ENCODE assay signal across 18 cellular contexts in genomic region chr1:210099921-210100320, GRCh38.
"Had no signal": no experiment of that assay in that cellular context is flagged by ENCODE, and none has a peak within 500 bp of the region (broad histone marks: within the 10 kb centered on the region; RNA-seq: fewer than 3 reads in every experiment).

No MANE protein-coding gene starts in this region.

- H3K27me3 ChIP-seq: brain microvascular endothelial cell, testis, upper lobe of right lung had no signal

- H3K36me3 ChIP-seq: brain microvascular endothelial cell, heart left ventricle, left ventricle myocardium inferior, upper lobe of right lung had no signal

- H3K27ac ChIP-seq: brain microvascular endothelial cell, heart left ventricle, left ventricle myocardium inferior, testis, upper lobe of right lung had no signal

- H3K36me3 Mint-ChIP-seq: activated CD8-positive, alpha-beta memory T cell treated with anti-CD3 and anti-CD28 coated beads, Interleukin-2, amount 10 ng/mL, durations not matched to agents 7 days and 5 days; activated naive CD4-positive, alpha-beta T cell treated with anti-CD3 and anti-CD28 coated beads, Interleukin-2, amount 50 U/mL, for 72 hours had no signal

- H3K4me1 Mint-ChIP-seq: activated CD8-positive, alpha-beta memory T cell treated with anti-CD3 and anti-CD28 coated beads, Interleukin-2, amount 10 ng/mL, durations not matched to agents 7 days and 5 days; nephron progenitor cell; stimulated activated naive CD8-positive, alpha-beta T cell treated with anti-CD3 and anti-CD28 coated beads, Interleukin-15, amount 100 ng/mL, for 72 hours had no signal

- DNase-seq: activated CD4-positive, alpha-beta T cell treated with anti-CD3 and anti-CD28 coated beads for 1 hour; activated CD4-positive, alpha-beta T cell treated with anti-CD3 and anti-CD28 coated beads, Interleukin-2, amount 50 U/mL, for 48 hours; activated CD8-positive, alpha-beta memory T cell treated with anti-CD3 and anti-CD28 coated beads, Interleukin-2, amount 10 ng/mL, durations not matched to agents 7 days and 5 days; activated effector memory CD4-positive, alpha-beta T cell treated with anti-CD3 and anti-CD28 coated beads, Interleukin-2, amount 50 U/mL, for 16 hours; activated T-cell treated with anti-CD3 and anti-CD28 coated beads, Interleukin-2, amount 50 U/mL, for 24 hours; amniotic stem cell; brain microvascular endothelial cell; heart left ventricle; islet precursor cell; left ventricle myocardium inferior; mesenchymal stem cell; nephron progenitor cell; stimulated activated CD4-positive, alpha-beta T cell treated with anti-CD3 and anti-CD28 coated beads, Interleukin-4, amount 100 ng/mL, for 24 hours; stimulated activated naive CD8-positive, alpha-beta T cell treated with anti-CD3 and anti-CD28 coated beads, Interleukin-15, amount 100 ng/mL, for 72 hours; testis; upper lobe of right lung had no signal

- ATAC-seq: activated CD8-positive, alpha-beta memory T cell treated with anti-CD3 and anti-CD28 coated beads, Interleukin-2, amount 10 ng/mL, durations not matched to agents 7 days and 5 days; activated naive CD4-positive, alpha-beta T cell treated with anti-CD3 and anti-CD28 coated beads, Interleukin-2, amount 50 U/mL, for 72 hours; esophagus mucosa; heart left ventricle; stimulated activated naive CD8-positive, alpha-beta T cell treated with anti-CD3 and anti-CD28 coated beads, Interleukin-15, amount 100 ng/mL, for 72 hours; upper lobe of right lung had no signal

- H3K9me3 ChIP-seq: heart left ventricle, left ventricle myocardium inferior, testis, upper lobe of right lung had no signal

- H3K4me3 ChIP-seq: heart left ventricle, left ventricle myocardium inferior, testis, upper lobe of right lung had no signal

- H3K9me3 Mint-ChIP-seq: activated naive CD4-positive, alpha-beta T cell treated with anti-CD3 and anti-CD28 coated beads, Interleukin-2, amount 50 U/mL, for 72 hours; activated T-cell treated with anti-CD3 and anti-CD28 coated beads, Interleukin-2, amount 50 U/mL, for 24 hours; nephron progenitor cell; stimulated activated naive CD8-positive, alpha-beta T cell treated with anti-CD3 and anti-CD28 coated beads, Interleukin-15, amount 100 ng/mL, for 72 hours had no signal

- H3K4me3 Mint-ChIP-seq: activated CD8-positive, alpha-beta memory T cell treated with anti-CD3 and anti-CD28 coated beads, Interleukin-2, amount 10 ng/mL, durations not matched to agents 7 days and 5 days; activated T-cell treated with anti-CD3 and anti-CD28 coated beads, Interleukin-2, amount 50 U/mL, for 24 hours; nephron progenitor cell; stimulated activated naive CD8-positive, alpha-beta T cell treated with anti-CD3 and anti-CD28 coated beads, Interleukin-15, amount 100 ng/mL, for 72 hours had no signal

- H3K27ac Mint-ChIP-seq: activated CD8-positive, alpha-beta memory T cell treated with anti-CD3 and anti-CD28 coated beads, Interleukin-2, amount 10 ng/mL, durations not matched to agents 7 days and 5 days; activated naive CD4-positive, alpha-beta T cell treated with anti-CD3 and anti-CD28 coated beads, Interleukin-2, amount 50 U/mL, for 72 hours; activated T-cell treated with anti-CD3 and anti-CD28 coated beads, Interleukin-2, amount 50 U/mL, for 24 hours; nephron progenitor cell; stimulated activated naive CD8-positive, alpha-beta T cell treated with anti-CD3 and anti-CD28 coated beads, Interleukin-15, amount 100 ng/mL, for 72 hours had no signal

- H3K4me1 ChIP-seq: heart left ventricle, left ventricle myocardium inferior, testis, upper lobe of right lung had no signal

- H3K27me3 Mint-ChIP-seq: stimulated activated naive CD8-positive, alpha-beta T cell treated with anti-CD3 and anti-CD28 coated beads, Interleukin-15, amount 100 ng/mL, for 72 hours had no signal
